Comparison of ENCODE assay signal across 10 cellular contexts in genomic region chr1:27418786-27419185, GRCh38. TPM values are rescaled to one million over a fixed set of nuclear protein-coding genes. Genes with fewer than 3 reads are reported as not detected.
DNase-seq lines count a peak whose midpoint lies in the region; ATAC-seq and TF ChIP-seq lines count a peak whose summit lies in the region.
"Had no signal": no experiment of that assay in that cellular context is flagged by ENCODE, and none has a peak within 500 bp of the region (broad histone marks: within the 10 kb centered on the region; RNA-seq: fewer than 3 reads in every experiment).

No MANE protein-coding gene starts in this region.

- ATAC-seq in HG03066 (IDR thresholded peaks at IDR 0.05; ENCODE audit: low read depth, unreplicated experiment) (peak; percentile 21), body of pancreas (no peak)

- peaks cover 0 to 7% of the 10 kb centered on the region in 2 donors for H3K36me3 ChIP-seq in body of pancreas (replicated peaks in 1 of 2; ENCODE audit: insufficient read depth in 1 of 2, low read depth in 2 of 2)
- peaks cover 37% of the 10 kb centered on the region for H3K36me3 ChIP-seq in muscle layer of colon (ENCODE audit: insufficient read depth, low read length)

- CTCF ChIA-PET in AG04450 (lab: Charles Lee) = interaction anchor here (0.6 to 2.4 kb wide), 6 partner anchors 23 to 244 kb away, joined by 3 to 10 read pairs (median 4); no protein-coding TSS in a partner anchor

- TF ChIP-seq CTCF in AG04450 (IDR thresholded peaks at IDR 0.05; ENCODE audit: low read depth, low read length) (no peak), body of pancreas (IDR thresholded peaks at IDR 0.05) (no peak), lower leg skin (IDR thresholded peaks at IDR 0.05) (no peak)

- 64 to 76% methylated on average over 6 of the region's 6 CpGs for WGBS in body of pancreas, 2 donors
- 63 to 64% methylated on average over 6 of the region's 6 CpGs for WGBS in lower leg skin, 2 donors

- DNase-seq in AG04450 (ENCODE audit: low read depth, low spot score) (no peak), body of pancreas (no peak), NOMO-1 (lab: John Stamatoyannopoulos, UW; ENCODE audit: unreplicated experiment in 2 of 2) (no peak), AG08396 (ENCODE audit: low spot score) (no peak), ureter (ENCODE audit: low spot score) (no peak), lower leg skin (ENCODE audit: low spot score in 2 of 2) (no peak)
- DNase-seq: NCI-H1930 had no signal

- TF ChIP-seq POLR2A in body of pancreas (IDR thresholded peaks at IDR 0.05) = no peak
- TF ChIP-seq POLR2A in lower leg skin (IDR thresholded peaks at IDR 0.05) = no peak

- H3K4me1 ChIP-seq in body of pancreas = peaks cover 17% of the 10 kb centered on the region
- H3K4me1 ChIP-seq in muscle layer of colon (ENCODE audit: insufficient read depth, low read length) = peaks cover 38% of the 10 kb centered on the region

- no peaks in the 10 kb centered on the region for H3K27me3 ChIP-seq in AG04450 (ENCODE audit: control insufficient read depth, insufficient read depth, low read length)
- H3K27me3 ChIP-seq in body of pancreas = no peaks in the 10 kb centered on the region
- no peaks in the 10 kb centered on the region for H3K27me3 ChIP-seq in muscle layer of colon (ENCODE audit: control insufficient read depth in 1 of 2, insufficient read depth in 2 of 2, low read length in 2 of 2)

- no peak overlapping the region for H3K9ac ChIP-seq in muscle layer of colon (ENCODE audit: low read length)

- H3K27ac ChIP-seq in AG04450 (ENCODE audit: low read depth, low read length) (peak overlapping the region; percentile 69), body of pancreas (peak overlapping the region in 3 of 4 donors; percentile 10 to 63 (median 35)), muscle layer of colon (ENCODE audit: low read depth, low read length) (peak overlapping the region; percentile 77)

- intact Hi-C loops in body of pancreas (cut with DNase I) (loop anchor here (10.0 kb wide), 1 partner anchor 196 kb away; no protein-coding TSS in a partner anchor), lower leg skin (cut with DNase I; ENCODE audit: low total_unique reads) (no loop called here)

- H3K4me3 ChIP-seq in AG04450 (ENCODE audit: low read depth, low read length) (no peak overlapping the region), body of pancreas (no peak overlapping the region), muscle layer of colon (ENCODE audit: low read depth in 1 of 2, low read length in 2 of 2) (no peak overlapping the region), lower leg skin (ENCODE audit: low read depth, poor library complexity, severe bottlenecking) (no peak overlapping the region)

- no peaks in the 10 kb centered on the region for H3K9me3 ChIP-seq in AG04450 (ENCODE audit: control insufficient read depth, insufficient read depth, low read length)
- no peaks in the 10 kb centered on the region for H3K9me3 ChIP-seq in body of pancreas
- no peaks in the 10 kb centered on the region for H3K9me3 ChIP-seq in muscle layer of colon (ENCODE audit: low read length)

- POLR2A ChIA-PET in AG04450 (lab: Yijun Ruan, JAX) = interaction anchor here (0.6 to 0.8 kb wide), 5 partner anchors 13 to 184 kb away, joined by 3 to 5 read pairs (median 3); no protein-coding TSS in a partner anchor

RNA-seq across cellular contexts. Expression of gene GPR3, which starts 26.4 kb away (rescaled TPM):
- 1.3 and 1.7 TPM in 2 replicates for polyA plus RNA-seq in AG04450 (2011; rRNA removed)
- 1.7 and 2.2 TPM in 2 replicates for polyA minus RNA-seq in AG04450 (2011; rRNA and poly(A)+ RNA removed)
- not detected for total RNA-seq in body of pancreas
- total RNA-seq in ureter = 0.47 TPM
- total RNA-seq in lower leg skin = 1 to 10 TPM in 2 of 4 donors, under 1 TPM in 2; 0.22 to 1.3 (median 0.68) TPM

RNA-seq across cellular contexts. Expression of gene CD164L2, which starts 35.7 kb away (rescaled TPM):
- not detected in 2 replicates for polyA plus RNA-seq in AG04450 (2011; rRNA removed)
- polyA minus RNA-seq in AG04450 (2011; rRNA and poly(A)+ RNA removed) = not detected in 2 replicates
- 1 to 10 TPM in 1 of 2 donors, not detected in 1; 1.3 TPM for total RNA-seq in body of pancreas
- not detected for total RNA-seq in ureter
- 10 to 100 TPM in 2 of 4 donors, 1 to 10 TPM in 2; 4.3 to 12.0 (median 10.0) TPM for total RNA-seq in lower leg skin
- total RNA-seq: activated T-cell treated with anti-CD3 and anti-CD28 coated beads, Interleukin-2, amount 50 U/mL, for 4 hours had no signal

RNA-seq across cellular contexts. Expression of gene FCN3, which starts 44.2 kb away (rescaled TPM):
- not detected in 2 replicates for polyA plus RNA-seq in AG04450 (2011; rRNA removed)
- not detected in 2 replicates for polyA minus RNA-seq in AG04450 (2011; rRNA and poly(A)+ RNA removed)
- total RNA-seq in body of pancreas (1 to 10 TPM; 1.3 to 1.6 TPM), ureter (2.1 TPM), lower leg skin (1 to 10 TPM in 3 of 4 donors, not detected in 1; 1.0 to 6.5 (median 1.7) TPM)

RNA-seq across cellular contexts. Expression of gene MAP3K6, which starts 52.0 kb away (rescaled TPM):
- 7.6 TPM in 2 replicates for polyA plus RNA-seq in AG04450 (2011; rRNA removed)
- polyA minus RNA-seq in AG04450 (2011; rRNA and poly(A)+ RNA removed) = 9.3 and 13.7 TPM in 2 replicates
- total RNA-seq in body of pancreas = 10 to 100 TPM; 28.8 to 31.3 TPM
- 75.5 TPM for total RNA-seq in ureter
- total RNA-seq in lower leg skin = 100 to 1,000 TPM in 2 of 4 donors, 10 to 100 TPM in 2; 85.0 to 140 (median 100) TPM
